ENCODE assay signal across 4 cellular contexts in genomic region chr19:45751483-45751882, GRCh38. TPM values are rescaled to one million over a fixed set of nuclear protein-coding genes. Genes with fewer than 3 reads are reported as not detected.
"Had no signal": no experiment of that assay in that cellular context is flagged by ENCODE, and none has a peak within 500 bp of the region (broad histone marks: within the 10 kb centered on the region; RNA-seq: fewer than 3 reads in every experiment).

No MANE protein-coding gene starts in this region.

RNA-seq across cellular contexts. Expression of gene MEIOSIN, which starts 18.2 kb away (rescaled TPM):
- total RNA-seq: HepG2, HT-29, IMR-90 had no signal
- polyA plus RNA-seq: HepG2, IgD-negative memory B cell, IMR-90 had no signal
